Comparison of ENCODE assay signal across 9 cellular contexts in the genomic region with DNA sequence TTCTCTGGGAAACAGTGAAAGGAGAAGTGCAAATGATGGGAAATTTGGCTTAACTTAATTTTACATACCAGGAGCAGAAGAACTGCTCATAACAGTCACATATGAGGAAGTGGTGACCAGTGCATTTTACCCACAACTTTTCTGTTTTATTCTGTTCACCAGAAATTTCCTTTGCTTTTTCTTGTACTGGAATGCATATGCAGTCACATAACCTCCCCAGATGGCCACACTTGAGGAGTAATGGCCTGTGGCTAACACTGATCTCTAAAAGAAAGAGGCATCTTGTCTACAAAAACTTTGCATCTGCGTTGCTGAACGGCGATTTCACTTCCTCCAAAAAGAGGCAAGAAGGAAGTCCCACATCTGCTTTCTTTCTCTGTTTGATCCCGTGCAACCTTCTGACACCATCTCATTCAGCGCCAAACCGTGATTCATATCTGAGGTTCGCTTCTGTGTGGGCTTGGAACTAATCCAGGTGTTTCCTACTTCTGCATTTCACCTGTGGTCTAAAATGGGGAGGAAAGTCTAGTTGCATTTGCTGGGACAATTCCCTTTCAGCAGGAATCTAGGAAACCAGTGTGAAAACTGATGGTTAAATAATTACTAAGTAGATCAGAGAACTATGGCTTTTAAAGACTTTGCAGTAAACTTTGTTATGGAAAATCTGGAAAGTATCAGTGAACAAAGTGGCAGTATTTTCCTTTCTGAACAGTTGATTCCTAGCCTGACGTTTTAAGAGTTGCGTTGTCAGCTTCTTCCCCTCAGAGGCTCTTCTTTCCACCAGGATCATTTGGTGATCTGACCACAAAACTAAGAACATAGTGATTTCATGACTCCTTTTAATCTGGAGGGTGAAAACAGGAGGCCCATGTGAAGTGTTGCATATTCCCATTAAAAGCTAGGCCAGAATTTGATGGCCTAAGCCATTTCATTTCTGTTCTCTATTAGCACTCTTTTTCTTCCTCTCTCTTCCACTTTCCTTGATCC. TPM values are rescaled to one million over a fixed set of nuclear protein-coding genes. Genes with fewer than 3 reads are reported as not detected.
A peak's percentile ranks its signal among the peaks of the same experiment; 100 is the strongest.
DNase-seq lines count a peak whose midpoint lies in the region; ATAC-seq lines count a peak whose summit lies in the region.
"Had no signal": no experiment of that assay in that cellular context is flagged by ENCODE, and none has a peak within 500 bp of the region (broad histone marks: within the 10 kb centered on the region; RNA-seq: fewer than 3 reads in every experiment).

No MANE protein-coding gene starts in this region.

- H3K27me3 ChIP-seq in stomach smooth muscle (ENCODE audit: control insufficient read depth in 1 of 2, insufficient read depth in 2 of 2, low read length in 2 of 2), result no peaks in the 10 kb centered on the region

- no peak for DNase-seq in activated CD8-positive, alpha-beta memory T cell treated with anti-CD3 and anti-CD28 coated beads, Interleukin-2, amount 10 ng/mL, durations not matched to agents 7 days and 5 days
- no peak for DNase-seq in activated CD8-positive, alpha-beta memory T cell treated with anti-CD3 and anti-CD28 coated beads for 24 hours
- DNase-seq in MV-4-11 (lab: John Stamatoyannopoulos, UW), result peak; percentile 100
- DNase-seq in fibroblast of peridontal ligament (ENCODE audit: extremely low read depth), result peak; percentile 67
- no peak for DNase-seq in DMS53 (lab: John Stamatoyannopoulos, UW)
- DNase-seq in NCI-H69 (lab: John Stamatoyannopoulos, UW), result no peak

- peaks cover 14% of the 10 kb centered on the region for H3K27me3 Mint-ChIP-seq in activated CD8-positive, alpha-beta memory T cell treated with anti-CD3 and anti-CD28 coated beads, Interleukin-2, amount 10 ng/mL, durations not matched to agents 7 days and 5 days

- peaks cover 6% of the 10 kb centered on the region for H3K4me1 Mint-ChIP-seq in activated CD8-positive, alpha-beta memory T cell treated with anti-CD3 and anti-CD28 coated beads, Interleukin-2, amount 10 ng/mL, durations not matched to agents 7 days and 5 days

- no peaks in the 10 kb centered on the region for H3K9me3 ChIP-seq in stomach smooth muscle (ENCODE audit: control insufficient read depth in 2 of 2, low read length in 2 of 2)

- peak; percentile 20 for ATAC-seq in activated CD8-positive, alpha-beta memory T cell treated with anti-CD3 and anti-CD28 coated beads, Interleukin-2, amount 10 ng/mL, durations not matched to agents 7 days and 5 days
- peak; percentile 84 for ATAC-seq in HG02678 (IDR thresholded peaks at IDR 0.05; ENCODE audit: unreplicated experiment)

- no peak overlapping the region for H3K4me3 Mint-ChIP-seq in activated CD8-positive, alpha-beta memory T cell treated with anti-CD3 and anti-CD28 coated beads, Interleukin-2, amount 10 ng/mL, durations not matched to agents 7 days and 5 days

- H3K4me1 ChIP-seq in stomach smooth muscle (ENCODE audit: control insufficient read depth, insufficient read depth, low read length), result no peaks in the 10 kb centered on the region

- no peaks in the 10 kb centered on the region for H3K9me3 Mint-ChIP-seq in activated CD8-positive, alpha-beta memory T cell treated with anti-CD3 and anti-CD28 coated beads, Interleukin-2, amount 10 ng/mL, durations not matched to agents 7 days and 5 days (ENCODE audit: low read depth)

- H3K4me3 ChIP-seq in stomach smooth muscle (ENCODE audit: low read length in 2 of 2), result peak overlapping the region in 1 of 2 donors; percentile 27

- peak overlapping the region in 1 of 2 donors; percentile 13 for H3K9ac ChIP-seq in stomach smooth muscle (ENCODE audit: low read length in 2 of 2)

- H3K36me3 ChIP-seq in stomach smooth muscle (ENCODE audit: control insufficient read depth in 2 of 2, insufficient read depth in 2 of 2, low read length in 2 of 2), result no peaks in the 10 kb centered on the region

- H3K27ac ChIP-seq in stomach smooth muscle (ENCODE audit: low read length), result peak overlapping the region; percentile 31
- H3K27ac ChIP-seq: C4-2B had no signal

- no peak overlapping the region for H3K27ac Mint-ChIP-seq in activated CD8-positive, alpha-beta memory T cell treated with anti-CD3 and anti-CD28 coated beads, Interleukin-2, amount 10 ng/mL, durations not matched to agents 7 days and 5 days

- CTCF ChIA-PET in activated CD8-positive, alpha-beta memory T cell treated with anti-CD3 and anti-CD28 coated beads, Interleukin-2, amount 10 ng/mL, durations not matched to agents 7 days and 5 days (lab: Charles Lee), result interaction anchor here (0.7 to 1.1 kb wide), 2 partner anchors 45 to 452 kb away, joined by 3 read pairs; a partner anchor contains a TSS

- no peaks in the 10 kb centered on the region for H3K36me3 Mint-ChIP-seq in activated CD8-positive, alpha-beta memory T cell treated with anti-CD3 and anti-CD28 coated beads, Interleukin-2, amount 10 ng/mL, durations not matched to agents 7 days and 5 days

RNA-seq across cellular contexts. Expression of a gene that starts 4.2 kb away (rescaled TPM):
- total RNA-seq in activated CD8-positive, alpha-beta memory T cell treated with anti-CD3 and anti-CD28 coated beads, Interleukin-2, amount 10 ng/mL, durations not matched to agents 7 days and 5 days, result not detected

RNA-seq across cellular contexts. Expression of a gene that starts 45.0 kb away (rescaled TPM):
- total RNA-seq in activated CD8-positive, alpha-beta memory T cell treated with anti-CD3 and anti-CD28 coated beads, Interleukin-2, amount 10 ng/mL, durations not matched to agents 7 days and 5 days, result under 1 TPM; 0.12 to 0.28 TPM

Comparison
In these comparisons a context has a peak if more than half of its experiments do, and no peak if none do; other contexts are left out.
1. DNase-seq: peak in MV-4-11 (single experiment) and fibroblast of peridontal ligament (single experiment); none in activated CD8-positive, alpha-beta memory T cell treated with anti-CD3 and anti-CD28 coated beads, Interleukin-2, amount 10 ng/mL, durations not matched to agents 7 days and 5 days (single experiment), activated CD8-positive, alpha-beta memory T cell treated with anti-CD3 and anti-CD28 coated beads for 24 hours (single experiment), DMS53 (single experiment) and NCI-H69 (single experiment).